Comparison of ENCODE assay signal across 9 cellular contexts in genomic region chr6:127483399-127484055, GRCh38. TPM values are rescaled to one million over a fixed set of nuclear protein-coding genes. Genes with fewer than 3 reads are reported as not detected.
DNase-seq lines count a peak whose midpoint lies in the region; ATAC-seq, FAIRE-seq and TF ChIP-seq lines count a peak whose summit lies in the region.
"Had no signal": no experiment of that assay in that cellular context is flagged by ENCODE, and none has a peak within 500 bp of the region (broad histone marks: within the 10 kb centered on the region; RNA-seq: fewer than 3 reads in every experiment).

No MANE protein-coding gene starts in this region.

- no peak for DNase-seq in GM12891 (ENCODE audit: insufficient read length, low spot score)
- DNase-seq in iPS DF 4.7 (ENCODE audit: extremely low read depth, low spot score) = peak; percentile 76
- no peak for DNase-seq in HK-2 (ENCODE audit: unreplicated experiment)
- no peak for DNase-seq in HTR-8/SVneo (ENCODE audit: insufficient read length, low spot score)
- DNase-seq in NCI-H2196 treated with DMSO at 0.1 percent for 48 hours (lab: John Stamatoyannopoulos, UW; ENCODE audit: unreplicated experiment) = no peak
- DNase-seq in activated CD4-positive, alpha-beta T cell treated with anti-CD3 and anti-CD28 coated beads, Interleukin-2, amount 50 U/mL, for 1 hour = no peak
- DNase-seq: right cardiac atrium had no signal

- FAIRE-seq in GM12891 (lab: Jason Lieb, UNC) (peak; percentile 47), HTR-8/SVneo (lab: Jason Lieb, UNC) (no peak)

- H3K9ac ChIP-seq in Loucy (ENCODE audit: low read depth, low read length, poor library complexity, severe bottlenecking) = peak overlapping the region; percentile 66

- TF ChIP-seq POLR2A in GM12891 (IDR thresholded peaks at IDR 0.05; ENCODE audit: low read depth, low read length) = no peak

- H3K9me2 ChIP-seq in Loucy (replicated peaks; ENCODE audit: low read depth, low read length) = no peaks in the 10 kb centered on the region

- no peaks in the 10 kb centered on the region for H3K27me3 ChIP-seq in Loucy (ENCODE audit: insufficient read depth, low read length, poor library complexity, severe bottlenecking)

- peak overlapping the region; percentile 68 for H3K4me3 ChIP-seq in Loucy (ENCODE audit: low read length, poor library complexity, severe bottlenecking)

- H3F3A ChIP-seq in Loucy (ENCODE audit: low read depth) = no peaks in the 10 kb centered on the region

- peaks cover 17% of the 10 kb centered on the region for H3K4me1 ChIP-seq in Loucy (ENCODE audit: insufficient read depth, low read length, poor library complexity, severe bottlenecking)

- no peaks in the 10 kb centered on the region for H3K79me2 ChIP-seq in Loucy (ENCODE audit: insufficient read depth, low read length)

- peak overlapping the region; percentile 87 for H3K4me2 ChIP-seq in Loucy (ENCODE audit: low read depth, low read length, poor library complexity, severe bottlenecking)

- H3K9me3 ChIP-seq in Loucy (ENCODE audit: insufficient read depth, low read depth, low read length) = no peaks in the 10 kb centered on the region

- ATAC-seq in GM21825 (IDR thresholded peaks at IDR 0.05; ENCODE audit: unreplicated experiment) = peak; percentile 23
- ATAC-seq: right cardiac atrium had no signal

- peak overlapping the region; percentile 72 for H2AFZ ChIP-seq in Loucy (ENCODE audit: low read length)

- peaks cover 17% of the 10 kb centered on the region; the same call in 1 of the 2 replicates for H3K36me3 ChIP-seq in Loucy (ENCODE audit: insufficient read depth, low read length)

- TF ChIP-seq CTCF in Loucy (conservative IDR thresholded peaks at IDR 0.05; ENCODE audit: low read length) = no peak

- H4K20me1 ChIP-seq in Loucy (ENCODE audit: insufficient read depth, low read length, poor library complexity, severe bottlenecking) = no peaks in the 10 kb centered on the region

TF ChIP-seq in GM12891, 5 proteins besides CTCF, POLR2A, EP300 and RAD21:
- TF ChIP-seq TAF1 (IDR thresholded peaks at IDR 0.05; ENCODE audit: low read depth, low read length) (no peak), POU2F2 (IDR thresholded peaks at IDR 0.05; ENCODE audit: low read depth, low read length) (no peak), SPI1 (IDR thresholded peaks at IDR 0.05; ENCODE audit: low read depth, low read length) (no peak), PAX5 (IDR thresholded peaks at IDR 0.05; ENCODE audit: insufficient read depth, low read length, severe bottlenecking) (no peak), POLR2AphosphoS5 (IDR thresholded peaks at IDR 0.05; ENCODE audit: low read depth, low read length) (no peak)

RNA-seq across cellular contexts. Expression of gene KIAA0408, which starts 24.3 kb away (rescaled TPM):
- polyA plus RNA-seq in GM12891 (2012; ENCODE audit: low read depth, missing spikeins) = 0.76 TPM
